In the genomic region with DNA sequence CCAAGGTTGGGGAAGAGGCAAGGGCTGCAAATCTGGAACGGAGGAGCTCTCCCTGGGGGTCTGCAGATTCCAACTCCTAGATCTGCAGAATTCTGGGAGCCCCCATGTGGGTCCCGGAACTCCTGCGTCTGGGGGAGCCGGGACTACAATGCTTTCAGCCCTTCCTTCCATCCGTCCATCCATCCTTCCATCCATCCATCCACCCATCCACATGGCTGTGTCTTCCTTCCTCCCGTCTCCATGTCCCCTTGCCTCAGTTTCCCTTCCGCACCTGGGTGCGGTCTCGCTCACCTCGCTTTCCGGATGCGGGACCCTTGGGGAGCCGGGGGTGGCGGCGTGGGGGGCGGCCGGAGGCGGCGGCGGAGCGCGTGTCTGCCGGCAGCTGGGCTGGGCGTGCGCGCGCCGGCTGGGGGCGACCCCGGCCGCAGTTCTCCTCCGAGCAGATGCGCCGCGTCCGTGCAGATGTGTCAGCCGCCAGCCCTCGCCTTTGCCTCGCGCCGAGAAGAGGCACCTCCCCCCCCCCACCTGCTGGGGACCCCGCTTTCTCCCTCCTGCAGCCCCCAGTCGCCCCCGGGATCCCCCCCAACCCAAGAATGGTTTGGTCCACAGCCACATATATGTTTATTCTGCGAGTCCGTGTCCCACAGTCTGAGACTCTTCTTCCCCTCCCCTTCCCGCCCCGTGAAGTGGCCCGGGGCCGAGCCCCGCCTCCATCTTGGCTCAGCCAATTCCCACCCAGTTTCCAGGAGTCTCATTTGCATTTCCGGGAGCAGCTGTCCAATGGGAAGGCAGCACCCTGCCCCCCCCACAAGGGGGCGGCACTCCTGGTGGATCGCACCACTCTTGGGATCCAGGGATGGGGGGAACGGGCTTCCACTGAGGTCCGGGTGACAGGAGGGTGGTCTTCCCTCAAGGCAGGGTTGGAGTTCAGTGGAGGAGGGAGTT, we compare ENCODE assay signal across 1 cellular context.
TF ChIP-seq lines count a peak whose summit lies in the region.

No MANE protein-coding gene starts in this region.

TF ChIP-seq in endothelial cell of umbilical vein, 7 proteins besides CTCF, POLR2A, EP300 and RAD21:
- TF ChIP-seq GATA2 (IDR thresholded peaks at IDR 0.05; ENCODE audit: insufficient read depth, insufficient read length, low read depth, low read length) (no peak), MYC (IDR thresholded peaks at IDR 0.05; ENCODE audit: low read depth, low read length) (no peak), JUN (IDR thresholded peaks at IDR 0.05; ENCODE audit: borderline replicate concordance, insufficient read depth, insufficient read length, low read depth) (no peak), POLR2AphosphoS5 (IDR thresholded peaks at IDR 0.05; ENCODE audit: insufficient read depth, low read depth, low read length) (no peak), EZH2 (IDR thresholded peaks at IDR 0.05; ENCODE audit: borderline replicate concordance, low read depth, low read length, severe bottlenecking) (no peak), MAX (IDR thresholded peaks at IDR 0.05; ENCODE audit: insufficient read depth, insufficient read length) (no peak), FOS (IDR thresholded peaks at IDR 0.05; ENCODE audit: borderline replicate concordance, insufficient read depth, low read length) (no peak)
